Comparison of ENCODE assay signal across 30 cellular contexts in genomic region chr6:31692353-31692752, GRCh38. TPM values are rescaled to one million over a fixed set of nuclear protein-coding genes. Genes with fewer than 3 reads are reported as not detected.
DNase-seq lines count a peak whose midpoint lies in the region; ATAC-seq, FAIRE-seq and TF ChIP-seq lines count a peak whose summit lies in the region.
"Had no signal": no experiment of that assay in that cellular context is flagged by ENCODE, and none has a peak within 500 bp of the region (broad histone marks: within the 10 kb centered on the region; RNA-seq: fewer than 3 reads in every experiment).

No MANE protein-coding gene starts in this region.

- TF ChIP-seq CTCF in OCI-LY7 (conservative IDR thresholded peaks at IDR 0.05; ENCODE audit: low read length) (no peak), K562 (IDR thresholded peaks at IDR 0.05 in 2 of 3, conservative IDR thresholded peaks at IDR 0.05 in 1 of 3; ENCODE audit: insufficient read depth in 2 of 3, low read depth in 1 of 3, low read length in 3 of 3) (no peak), omental fat pad (IDR thresholded peaks at IDR 0.05) (no peak)

- DNase-seq in left ventricle myocardium superior (peak; percentile 7), right cardiac atrium (no peak), OCI-LY7 (ENCODE audit: low spot score) (no peak), K562 (ENCODE audit: extremely low read depth in 1 of 4, low spot score in 3 of 4) (no peak), putamen (ENCODE audit: low spot score) (peak; percentile 67), omental fat pad (ENCODE audit: low spot score) (no peak)
- no peak for DNase-seq in stimulated activated naive CD4-positive, alpha-beta T cell (lab: John Stamatoyannopoulos, UW)
- DNase-seq: AML-193; BE2C; C1 segment of cervical spinal cord; CD4-positive, CD25-positive, alpha-beta regulatory T cell; CD8-positive, alpha-beta T cell; DMS 273 treated with DMSO at 0.1 percent for 48 hours; DMS153; DMS53; DMS79; DND-41; EL; GDM1 had no signal

- H3K27ac ChIP-seq in right cardiac atrium (ENCODE audit: low read length) (no peak overlapping the region), OCI-LY7 (ENCODE audit: low read depth, low read length, poor library complexity, severe bottlenecking) (no peak overlapping the region), K562 (ENCODE audit: extremely low read depth, low read depth, low read length) (peak overlapping the region; percentile 3; the same call in 1 of the 3 replicates)
- H3K27ac ChIP-seq: 22Rv1, A549, BLaER1 had no signal

- in situ Hi-C loops in K562 (cut with MboI), result no loop called here

- H3K4me2 ChIP-seq in OCI-LY7 (ENCODE audit: low read length) (no peak overlapping the region), K562 (ENCODE audit: insufficient read depth, low read length) (no peak overlapping the region)
- H3K4me2 ChIP-seq: A549, BLaER1 had no signal

- H3K4me3 ChIP-seq in right cardiac atrium (ENCODE audit: low read length) (no peak overlapping the region), OCI-LY7 (ENCODE audit: low read depth, low read length, poor library complexity, severe bottlenecking) (no peak overlapping the region), K562 (no peak overlapping the region)
- H3K4me3 ChIP-seq: A549, BLaER1, GM12878 had no signal

- H3K9me1 ChIP-seq in K562 (ENCODE audit: control insufficient read depth, insufficient read depth, low read length), result no peaks in the 10 kb centered on the region

- H3K4me1 ChIP-seq in right cardiac atrium (ENCODE audit: control insufficient read depth, insufficient read depth, low read length), result no peaks in the 10 kb centered on the region
- peaks cover 12% of the 10 kb centered on the region for H3K4me1 ChIP-seq in OCI-LY7 (ENCODE audit: insufficient read depth, low read length, poor library complexity, severe bottlenecking)
- peaks cover 50 to 52% of the 10 kb centered on the region in 2 experiments for H3K4me1 ChIP-seq in K562 (replicated peaks in 1 of 2; ENCODE audit: control insufficient read depth in 2 of 2, insufficient read depth in 2 of 2, low read length in 2 of 2)
- H3K4me1 ChIP-seq: A549, BE2C had no signal

- POLR2A ChIA-PET in OCI-LY7 (lab: Charles Lee) (no interaction called here), K562 (lab: Yijun Ruan, JAX) (interaction anchor here (0.6 to 7.1 kb wide), 15 partner anchors 8 to 223 kb away, joined by 3 to 158 read pairs (median 4); partner anchors contain the start of genes ABHD16A, CLIC1, GPANK1 and HSPA1A)

- peak overlapping the region in 1 of 2 experiments; percentile 62; a peak in 2 of 4 replicates for H3K9ac ChIP-seq in K562 (ENCODE audit: insufficient read depth in 1 of 2, low read depth in 2 of 2, low read length in 2 of 2)
- H3K9ac ChIP-seq: BLaER1 had no signal

- TF ChIP-seq EP300 in K562 (IDR thresholded peaks at IDR 0.05; ENCODE audit: low read length), result no peak

- intact Hi-C loops in left ventricle myocardium superior (cut with micrococcal nuclease) (no loop called here), right cardiac atrium (cut with DNase I) (no loop called here), OCI-LY7 (cut with micrococcal nuclease; ENCODE audit: unreplicated experiment) (no loop called here), K562 (cut with micrococcal nuclease) (no loop called here)

- WGBS in right cardiac atrium, result 76% methylated on average over 4 of the region's 4 CpGs
- 70% methylated on average over 4 of the region's 4 CpGs for WGBS in K562 (ENCODE audit: insufficient coverage, low coverage, missing lambda C conversion rate)

- CTCF ChIA-PET in OCI-LY7 (lab: Charles Lee; ENCODE audit: unreplicated experiment), result no interaction called here
- CTCF ChIA-PET in K562 (lab: Yijun Ruan, JAX; ENCODE audit: low intra/inter-chr PET ratio), result no interaction called here

- H3K9me3 ChIP-seq in right cardiac atrium (ENCODE audit: control insufficient read depth, low read length), result no peaks in the 10 kb centered on the region
- H3K9me3 ChIP-seq in OCI-LY7 (ENCODE audit: low read length), result no peaks in the 10 kb centered on the region
- H3K9me3 ChIP-seq in K562 (replicated peaks; ENCODE audit: control insufficient read depth, insufficient read depth, low read depth, low read length), result no peaks in the 10 kb centered on the region
- H3K9me3 ChIP-seq: A549, BE2C, BLaER1 had no signal

- TF ChIP-seq POLR2A in K562 (conservative IDR thresholded peaks at IDR 0.05), result no peak

- no peaks in the 10 kb centered on the region for H3K9me2 ChIP-seq in OCI-LY7 (ENCODE audit: insufficient read depth, low read length)

- H3K27me3 ChIP-seq in right cardiac atrium (ENCODE audit: control insufficient read depth, insufficient read depth), result no peaks in the 10 kb centered on the region
- H3K27me3 ChIP-seq in K562 (ENCODE audit: control insufficient read depth in 2 of 2, insufficient read depth in 2 of 2, low read length in 2 of 2), result no peaks in the 10 kb centered on the region
- H3K27me3 ChIP-seq: BE2C, BLaER1 had no signal

- ATAC-seq in left ventricle myocardium superior (no peak), right cardiac atrium (no peak), K562 (no peak), HG03571 (IDR thresholded peaks at IDR 0.05; ENCODE audit: unreplicated experiment) (no peak), omental fat pad (ENCODE audit: low FRiP score) (no peak)
- ATAC-seq: A549; CD8-positive, alpha-beta T cell; GM12878 had no signal

- TF ChIP-seq RAD21 in K562 (CRISPR knock-in tag; conservative IDR thresholded peaks at IDR 0.05 in 1 of 2, IDR thresholded peaks at IDR 0.05 in 1 of 2), result no peak

- peaks cover 80% of the 10 kb centered on the region for H3K36me3 ChIP-seq in OCI-LY7 (ENCODE audit: insufficient read depth, low read length)
- peaks cover 90% of the 10 kb centered on the region for H3K36me3 ChIP-seq in K562 (ENCODE audit: control insufficient read depth, insufficient read depth, low read length)
- H3K36me3 ChIP-seq: BE2C had no signal

- no peak overlapping the region for H2AFZ ChIP-seq in OCI-LY7 (ENCODE audit: low read length)
- H2AFZ ChIP-seq in K562 (ENCODE audit: low read depth, low read length), result no peak overlapping the region

- no peaks in the 10 kb centered on the region for H4K20me1 ChIP-seq in OCI-LY7 (ENCODE audit: insufficient read depth, low read length)
- no peaks in the 10 kb centered on the region for H4K20me1 ChIP-seq in K562 (replicated peaks; ENCODE audit: control insufficient read depth, insufficient read depth, low read length)

- H3K79me2 ChIP-seq in OCI-LY7 (ENCODE audit: insufficient read depth, low read depth, low read length) (no peaks in the 10 kb centered on the region), K562 (ENCODE audit: control insufficient read depth, insufficient read depth, low read length) (0 out of 3 replicates have a peak, but pooled peaks cover under 1% of the 10 kb centered on the region)

- no peak for FAIRE-seq in K562 (lab: Jason Lieb, UNC)
- FAIRE-seq: A549, GM12878, GM12892, GM18507 had no signal

- TSS peak; percentile 48 for BruUV-seq in OCI-LY7 (replicated peaks; lab: Mats Ljungman, UMichigan)
- BruUV-seq in K562 (replicated peaks; lab: Mats Ljungman, UMichigan), result no TSS peak

RNA-seq across cellular contexts. Expression of gene ABHD16A, which starts 10.8 kb away (rescaled TPM):
- total RNA-seq in left ventricle myocardium superior (29.0 TPM), right cardiac atrium (10 to 100 TPM; 28.4 to 37.0 (median 31.7) TPM), OCI-LY7 (2022) (32.7 and 35.2 TPM in 2 replicates), K562 (2014; rRNA removed) (104 and 131 TPM in 2 replicates), K562 (2014; rRNA removed; fragmentation: Illumina TruSeq; extraction: Trizol) (61.6 and 75.6 TPM in 2 replicates), K562 (2015; rRNA removed; fragmentation: Illumina TruSeq; extraction: Trizol) (81.6 and 82.8 TPM in 2 replicates), K562 (2021) (104 and 106 TPM in 2 replicates), omental fat pad (10 to 100 TPM; 41.8 to 62.8 (median 57.4) TPM)
- polyA plus RNA-seq in right cardiac atrium (28.1 TPM), K562 (2011; rRNA removed) (113 and 137 TPM in 2 replicates), K562 (2014; fragmentation: Illumina TruSeq; extraction: Trizol) (70.0 and 79.3 TPM in 2 replicates), K562 (2014; fragmentation: Nextera tagmentation; extraction: Ambion mirVana) (10 to 100 TPM; 25.8 to 49.7 TPM), K562 (2014; rRNA removed) (120 and 122 TPM in 2 replicates)
- total RNA-seq in OCI-LY7 (2014; rRNA removed; shearing (Covaris generic)), result 28.6 and 34.8 TPM in 2 replicates
- 196 and 413 TPM in 2 replicates for total RNA-seq in K562 (2011; cell fraction: chromatin; rRNA removed; ENCODE audit: low replicate concordance)
- 372 and 379 TPM in 2 replicates for total RNA-seq in K562 (2011; cell fraction: nucleolus; rRNA removed)
- total RNA-seq in K562 (2011; cell fraction: nucleoplasm; rRNA removed), result 265 and 280 TPM in 2 replicates
- 147 and 156 TPM in 2 replicates for polyA plus RNA-seq in K562 (2011; cell fraction: cytosol; rRNA removed)
- 475 and 536 TPM in 2 replicates for polyA plus RNA-seq in K562 (2011; cell fraction: nucleus; rRNA removed)
- polyA plus RNA-seq in K562 (2012), result 97.9 and 126 TPM in 2 replicates
- 89.1 and 118 TPM in 2 replicates for polyA minus RNA-seq in K562 (2011; rRNA and poly(A)+ RNA removed)
- 55.6 and 55.8 TPM in 2 replicates for polyA minus RNA-seq in K562 (2011; cell fraction: cytosol; rRNA and poly(A)+ RNA removed)
- polyA minus RNA-seq in K562 (2011; cell fraction: nucleus; rRNA and poly(A)+ RNA removed), result 117 and 139 TPM in 2 replicates

RNA-seq across cellular contexts. Expression of gene LY6G5C, which starts 11.5 kb away (rescaled TPM):
- total RNA-seq in left ventricle myocardium superior, result 1.8 TPM
- 1 to 10 TPM; 2.1 to 3.8 (median 2.3) TPM for total RNA-seq in right cardiac atrium
- polyA plus RNA-seq in right cardiac atrium, result 5.0 TPM
- 1.6 and 1.8 TPM in 2 replicates for total RNA-seq in OCI-LY7 (2014; rRNA removed; shearing (Covaris generic))
- total RNA-seq in OCI-LY7 (2022), result 2.5 and 3.5 TPM in 2 replicates
- 2.2 and 9.2 TPM in 2 replicates for total RNA-seq in K562 (2011; cell fraction: chromatin; rRNA removed; ENCODE audit: low replicate concordance)
- total RNA-seq in K562 (2011; cell fraction: nucleolus; rRNA removed), result 1.1 and 2.3 TPM in 2 replicates
- total RNA-seq in K562 (2011; cell fraction: nucleoplasm; rRNA removed), result 2.3 and 3.8 TPM in 2 replicates
- not detected in 2 replicates for total RNA-seq in K562 (2014; rRNA removed)
- total RNA-seq in K562 (2014; rRNA removed; fragmentation: Illumina TruSeq; extraction: Trizol), result 0.15 TPM in 1 of 2 replicates, not detected in the other
- total RNA-seq in K562 (2015; rRNA removed; fragmentation: Illumina TruSeq; extraction: Trizol), result not detected in 2 replicates
- total RNA-seq in K562 (2021), result 0.60 and 0.74 TPM in 2 replicates
- 0.43 and 0.46 TPM in 2 replicates for polyA plus RNA-seq in K562 (2011; rRNA removed)
- polyA plus RNA-seq in K562 (2011; cell fraction: cytosol; rRNA removed), result 0.60 and 0.71 TPM in 2 replicates
- polyA plus RNA-seq in K562 (2011; cell fraction: nucleus; rRNA removed), result 1.6 and 1.9 TPM in 2 replicates
- polyA plus RNA-seq in K562 (2012), result 0.69 and 0.85 TPM in 2 replicates
- polyA plus RNA-seq in K562 (2014; fragmentation: Illumina TruSeq; extraction: Trizol), result 0.67 and 1.3 TPM in 2 replicates
- polyA plus RNA-seq in K562 (2014; fragmentation: Nextera tagmentation; extraction: Ambion mirVana), result under 1 TPM in 1 of 2 experiments, not detected in 1; 0.10 TPM
- polyA plus RNA-seq in K562 (2014; rRNA removed), result not detected in 2 replicates
- polyA minus RNA-seq in K562 (2011; rRNA and poly(A)+ RNA removed), result not detected in 2 replicates
- polyA minus RNA-seq in K562 (2011; cell fraction: cytosol; rRNA and poly(A)+ RNA removed), result not detected in 2 replicates
- polyA minus RNA-seq in K562 (2011; cell fraction: nucleus; rRNA and poly(A)+ RNA removed), result 0.40 and 0.67 TPM in 2 replicates
- total RNA-seq in omental fat pad, result 1 to 10 TPM in 2 of 4 donors, under 1 TPM in 1, not detected in 1; 0.84 to 4.5 (median 1.3) TPM
- total RNA-seq: A172, Daoy, G401 had no signal

RNA-seq across cellular contexts. Expression of gene LY6G6F, which starts 14.3 kb away (rescaled TPM):
- total RNA-seq in left ventricle myocardium superior (not detected), right cardiac atrium (not detected), OCI-LY7 (2022) (not detected in 2 replicates), K562 (2014; rRNA removed) (0.50 TPM in 1 of 2 replicates, not detected in the other), K562 (2014; rRNA removed; fragmentation: Illumina TruSeq; extraction: Trizol) (0.35 TPM in 1 of 2 replicates, not detected in the other), K562 (2015; rRNA removed; fragmentation: Illumina TruSeq; extraction: Trizol) (0.14 TPM in 1 of 2 replicates, not detected in the other), K562 (2021) (0.18 TPM in 1 of 2 replicates, not detected in the other), omental fat pad (not detected)
- polyA plus RNA-seq in right cardiac atrium (not detected), K562 (2011; rRNA removed) (0.20 TPM in 1 of 2 replicates, not detected in the other), K562 (2014; fragmentation: Illumina TruSeq; extraction: Trizol) (0.33 and 0.39 TPM in 2 replicates), K562 (2014; fragmentation: Nextera tagmentation; extraction: Ambion mirVana) (under 1 TPM; 0.28 to 0.49 TPM), K562 (2014; rRNA removed) (1.1 TPM in 1 of 2 replicates, not detected in the other)
- total RNA-seq in OCI-LY7 (2014; rRNA removed; shearing (Covaris generic)), result not detected in 2 replicates
- total RNA-seq in K562 (2011; cell fraction: chromatin; rRNA removed; ENCODE audit: low replicate concordance), result 0.35 TPM in 1 of 2 replicates, not detected in the other
- 1.4 TPM in 1 of 2 replicates, not detected in the other for total RNA-seq in K562 (2011; cell fraction: nucleolus; rRNA removed)
- total RNA-seq in K562 (2011; cell fraction: nucleoplasm; rRNA removed), result 0.99 and 1.2 TPM in 2 replicates
- polyA plus RNA-seq in K562 (2011; cell fraction: cytosol; rRNA removed), result 0.58 TPM in 1 of 2 replicates, not detected in the other
- 0.23 TPM in 1 of 2 replicates, not detected in the other for polyA plus RNA-seq in K562 (2011; cell fraction: nucleus; rRNA removed)
- polyA plus RNA-seq in K562 (2012), result 0.30 TPM in 1 of 2 replicates, not detected in the other
- polyA minus RNA-seq in K562 (2011; rRNA and poly(A)+ RNA removed), result 0.36 TPM in 1 of 2 replicates, not detected in the other
- polyA minus RNA-seq in K562 (2011; cell fraction: cytosol; rRNA and poly(A)+ RNA removed), result not detected in 2 replicates
- polyA minus RNA-seq in K562 (2011; cell fraction: nucleus; rRNA and poly(A)+ RNA removed), result 0.67 TPM in 1 of 2 replicates, not detected in the other
- total RNA-seq: A172; CD8-positive, alpha-beta T cell; Daoy; GM12878 had no signal
- polyA plus RNA-seq: A549; CD4-positive, CD25-positive, alpha-beta regulatory T cell; GM12878 had no signal

RNA-seq across cellular contexts. Expression of gene LY6G5B, which starts 22.6 kb away (rescaled TPM):
- total RNA-seq in left ventricle myocardium superior (3.9 TPM), right cardiac atrium (1 to 10 TPM; 4.0 to 8.7 (median 5.9) TPM), OCI-LY7 (2022) (28.7 and 32.0 TPM in 2 replicates), K562 (2014; rRNA removed) (6.0 and 6.3 TPM in 2 replicates), K562 (2014; rRNA removed; fragmentation: Illumina TruSeq; extraction: Trizol) (7.5 and 9.0 TPM in 2 replicates), K562 (2015; rRNA removed; fragmentation: Illumina TruSeq; extraction: Trizol) (6.0 and 7.9 TPM in 2 replicates), K562 (2021) (18.4 and 24.6 TPM in 2 replicates), omental fat pad (10 to 100 TPM in 3 of 4 donors, 1 to 10 TPM in 1; 7.4 to 16.9 (median 11.3) TPM)
- polyA plus RNA-seq in right cardiac atrium (4.6 TPM), K562 (2011; rRNA removed) (14.6 and 22.5 TPM in 2 replicates), K562 (2014; fragmentation: Illumina TruSeq; extraction: Trizol) (25.9 and 27.0 TPM in 2 replicates), K562 (2014; fragmentation: Nextera tagmentation; extraction: Ambion mirVana) (1 to 10 TPM; 6.6 to 7.2 TPM), K562 (2014; rRNA removed) (16.8 and 19.9 TPM in 2 replicates)
- total RNA-seq in OCI-LY7 (2014; rRNA removed; shearing (Covaris generic)), result 12.3 and 15.9 TPM in 2 replicates
- 184 and 285 TPM in 2 replicates for total RNA-seq in K562 (2011; cell fraction: chromatin; rRNA removed; ENCODE audit: low replicate concordance)
- total RNA-seq in K562 (2011; cell fraction: nucleolus; rRNA removed), result 96.9 and 102 TPM in 2 replicates
- total RNA-seq in K562 (2011; cell fraction: nucleoplasm; rRNA removed), result 162 and 291 TPM in 2 replicates
- 5.2 and 9.9 TPM in 2 replicates for polyA plus RNA-seq in K562 (2011; cell fraction: cytosol; rRNA removed)
- polyA plus RNA-seq in K562 (2011; cell fraction: nucleus; rRNA removed), result 157 and 230 TPM in 2 replicates
- 35.6 and 41.6 TPM in 2 replicates for polyA plus RNA-seq in K562 (2012)
- polyA minus RNA-seq in K562 (2011; rRNA and poly(A)+ RNA removed), result 15.7 and 17.5 TPM in 2 replicates
- polyA minus RNA-seq in K562 (2011; cell fraction: cytosol; rRNA and poly(A)+ RNA removed), result 2.4 and 7.8 TPM in 2 replicates
- polyA minus RNA-seq in K562 (2011; cell fraction: nucleus; rRNA and poly(A)+ RNA removed), result 17.2 and 24.9 TPM in 2 replicates
- polyA plus RNA-seq: CD4-positive, CD25-positive, alpha-beta regulatory T cell had no signal

RNA-seq across cellular contexts. Expression of gene LY6G6D, which starts 22.8 kb away (rescaled TPM):
- total RNA-seq in left ventricle myocardium superior (not detected), right cardiac atrium (not detected), OCI-LY7 (2022) (not detected in 2 replicates), K562 (2014; rRNA removed) (not detected in 2 replicates), K562 (2014; rRNA removed; fragmentation: Illumina TruSeq; extraction: Trizol) (not detected in 2 replicates), K562 (2015; rRNA removed; fragmentation: Illumina TruSeq; extraction: Trizol) (not detected in 2 replicates), K562 (2021) (not detected in 2 replicates), omental fat pad (not detected)
- polyA plus RNA-seq in right cardiac atrium (not detected), K562 (2011; rRNA removed) (0.38 TPM in 1 of 2 replicates, not detected in the other), K562 (2014; fragmentation: Illumina TruSeq; extraction: Trizol) (not detected in 2 replicates), K562 (2014; fragmentation: Nextera tagmentation; extraction: Ambion mirVana) (under 1 TPM in 1 of 2 experiments, not detected in 1; 0.30 TPM), K562 (2014; rRNA removed) (not detected in 2 replicates)
- total RNA-seq in OCI-LY7 (2014; rRNA removed; shearing (Covaris generic)), result not detected in 2 replicates
- total RNA-seq in K562 (2011; cell fraction: chromatin; rRNA removed; ENCODE audit: low replicate concordance), result not detected in 2 replicates
- total RNA-seq in K562 (2011; cell fraction: nucleolus; rRNA removed), result not detected in 2 replicates
- total RNA-seq in K562 (2011; cell fraction: nucleoplasm; rRNA removed), result not detected in 2 replicates
- 0.69 TPM in 1 of 2 replicates, not detected in the other for polyA plus RNA-seq in K562 (2011; cell fraction: cytosol; rRNA removed)
- polyA plus RNA-seq in K562 (2011; cell fraction: nucleus; rRNA removed), result not detected in 2 replicates
- polyA plus RNA-seq in K562 (2012), result 0.21 and 0.58 TPM in 2 replicates
- not detected in 2 replicates for polyA minus RNA-seq in K562 (2011; rRNA and poly(A)+ RNA removed)
- polyA minus RNA-seq in K562 (2011; cell fraction: cytosol; rRNA and poly(A)+ RNA removed), result not detected in 2 replicates
- polyA minus RNA-seq in K562 (2011; cell fraction: nucleus; rRNA and poly(A)+ RNA removed), result not detected in 2 replicates
- total RNA-seq: A172; CD4-positive, CD25-positive, alpha-beta regulatory T cell; CD8-positive, alpha-beta T cell; Daoy; G401; GM12878 had no signal
- polyA plus RNA-seq: A549; CD14-positive monocyte; CD4-positive, CD25-positive, alpha-beta regulatory T cell; GM12878 had no signal

Comparison
In these comparisons a context has a peak if more than half of its experiments do, and no peak if none do; other contexts are left out.
1. DNase-seq: peak in left ventricle myocardium superior (single experiment) and putamen (single experiment); none in right cardiac atrium (0 of 3), OCI-LY7 (single experiment), K562 (0 of 4), omental fat pad (single experiment) and stimulated activated naive CD4-positive, alpha-beta T cell (0 of 6).